ENCODE assay signal across 21 cellular contexts in the genomic region with DNA sequence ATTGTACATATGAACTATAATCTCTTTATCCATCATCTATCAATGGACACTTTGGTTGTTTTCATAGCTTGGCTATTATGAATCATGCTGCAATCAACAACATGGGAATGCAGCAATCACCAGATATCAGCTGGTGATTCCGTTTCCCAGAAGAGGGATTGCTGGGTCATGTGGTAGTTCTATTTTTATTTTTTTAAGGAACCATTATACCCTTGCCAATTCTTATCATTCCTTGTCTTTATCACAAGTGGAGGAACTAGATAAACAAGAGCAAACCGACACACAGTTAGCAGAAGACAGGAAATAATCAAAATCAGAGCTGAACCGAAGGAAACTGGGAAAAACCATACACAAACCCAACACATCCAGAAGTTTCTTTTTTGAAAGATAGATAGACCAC. TPM values are rescaled to one million over a fixed set of nuclear protein-coding genes. Genes with fewer than 3 reads are reported as not detected.
DNase-seq lines count a peak whose midpoint lies in the region; ATAC-seq, FAIRE-seq and TF ChIP-seq lines count a peak whose summit lies in the region.
"Had no signal": no experiment of that assay in that cellular context is flagged by ENCODE, and none has a peak within 500 bp of the region (broad histone marks: within the 10 kb centered on the region; RNA-seq: fewer than 3 reads in every experiment).

No MANE protein-coding gene starts in this region.

- TF ChIP-seq CTCF in astrocyte (IDR thresholded peaks at IDR 0.05; ENCODE audit: insufficient read depth, low read depth, low read length) (no peak), fibroblast of mammary gland (conservative IDR thresholded peaks at IDR 0.05; ENCODE audit: control insufficient read depth, insufficient read depth, low read depth, low read length) (no peak), GM10248 (IDR thresholded peaks at IDR 0.05; ENCODE audit: control extremely low read depth, extremely low read depth, low read depth, missing control alignments) (no peak)

- no peaks in the 10 kb centered on the region for H3K4me1 ChIP-seq in astrocyte (ENCODE audit: insufficient read depth, low read length)
- H3K4me1 ChIP-seq in mesenchymal stem cell (ENCODE audit: control insufficient read depth, insufficient read depth, low read depth, low read length) = no peaks in the 10 kb centered on the region

- H3K18ac ChIP-seq in mesenchymal stem cell (ENCODE audit: low read depth in 1 of 2, low read length in 2 of 2) = no peak overlapping the region

- no peak overlapping the region for H3K4me3 ChIP-seq in astrocyte (ENCODE audit: insufficient read depth, low read depth, low read length)
- no peak overlapping the region for H3K4me3 ChIP-seq in fibroblast of mammary gland (ENCODE audit: control insufficient read depth, low read depth, low read length)
- H3K4me3 ChIP-seq in mesenchymal stem cell (ENCODE audit: insufficient read depth in 1 of 2, low read depth in 1 of 2, low read length in 2 of 2) = no peak overlapping the region

- no peaks in the 10 kb centered on the region for H3K27me3 Mint-ChIP-seq in astrocyte (ENCODE audit: low read depth, unreplicated experiment)
- peaks cover 8 to 50% of the 10 kb centered on the region in 2 donors for H3K27me3 Mint-ChIP-seq in effector memory CD8-positive, alpha-beta T cell
- peaks cover 26% of the 10 kb centered on the region for H3K27me3 Mint-ChIP-seq in activated T-cell treated with anti-CD3 and anti-CD28 coated beads, Interleukin-2, amount 50 U/mL, for 72 hours (ENCODE audit: low read depth)

- no peaks in the 10 kb centered on the region for H3K4me1 Mint-ChIP-seq in astrocyte (ENCODE audit: low read depth, unreplicated experiment)
- no peaks in the 10 kb centered on the region for H3K4me1 Mint-ChIP-seq in effector memory CD8-positive, alpha-beta T cell (ENCODE audit: low read depth in 2 of 2)
- no peaks in the 10 kb centered on the region for H3K4me1 Mint-ChIP-seq in activated T-cell treated with anti-CD3 and anti-CD28 coated beads, Interleukin-2, amount 50 U/mL, for 72 hours (ENCODE audit: low read depth)

- H3K27ac ChIP-seq in astrocyte (ENCODE audit: low read depth, low read length) = no peak overlapping the region
- no peak overlapping the region for H3K27ac ChIP-seq in mesenchymal stem cell (ENCODE audit: low read length, poor library complexity, severe bottlenecking)
- H3K27ac ChIP-seq: HL-60 had no signal

- no peak overlapping the region for H2BK12ac ChIP-seq in mesenchymal stem cell (ENCODE audit: low read length in 2 of 2)

- CTCF ChIA-PET in GM10248 (lab: Yijun Ruan, JAX) = no interaction called here

- H4K20me1 ChIP-seq in astrocyte (ENCODE audit: insufficient read depth, low read length) = no peaks in the 10 kb centered on the region

- H3K27ac Mint-ChIP-seq in astrocyte (ENCODE audit: unreplicated experiment) = no peak overlapping the region
- H3K27ac Mint-ChIP-seq in effector memory CD8-positive, alpha-beta T cell = no peak overlapping the region
- H3K27ac Mint-ChIP-seq in activated T-cell treated with anti-CD3 and anti-CD28 coated beads, Interleukin-2, amount 50 U/mL, for 72 hours = no peak overlapping the region

- no peak overlapping the region for H3K23ac ChIP-seq in mesenchymal stem cell (ENCODE audit: low read length in 2 of 2)

- no peak overlapping the region for H4K91ac ChIP-seq in mesenchymal stem cell (ENCODE audit: low read length)

- no peak overlapping the region for H3K14ac ChIP-seq in mesenchymal stem cell (ENCODE audit: low read length in 2 of 2)

- H4K8ac ChIP-seq in mesenchymal stem cell (ENCODE audit: low read length) = no peak overlapping the region

- no peaks in the 10 kb centered on the region for H3K36me3 ChIP-seq in astrocyte (ENCODE audit: insufficient read depth, low read length)
- H3K36me3 ChIP-seq in mesenchymal stem cell (ENCODE audit: control insufficient read depth in 1 of 2, insufficient read depth in 2 of 2, low read depth in 1 of 2, low read length in 2 of 2) = no peaks in the 10 kb centered on the region

- H2BK15ac ChIP-seq in mesenchymal stem cell (ENCODE audit: low read depth, poor library complexity, severe bottlenecking) = no peak overlapping the region

- 23% methylated on average over 1 of the region's 3 CpGs for WGBS in mesenchymal stem cell

- H2BK5ac ChIP-seq in mesenchymal stem cell (ENCODE audit: low read depth, low read length, poor library complexity, severe bottlenecking) = no peak overlapping the region

- POLR2A ChIA-PET in GM10248 (lab: Yijun Ruan, JAX) = no interaction called here

- H3K36me3 Mint-ChIP-seq in astrocyte (ENCODE audit: low read depth, unreplicated experiment) = no peaks in the 10 kb centered on the region
- H3K36me3 Mint-ChIP-seq in effector memory CD8-positive, alpha-beta T cell (ENCODE audit: insufficient read depth) = no peaks in the 10 kb centered on the region
- H3K36me3 Mint-ChIP-seq in activated T-cell treated with anti-CD3 and anti-CD28 coated beads, Interleukin-2, amount 50 U/mL, for 72 hours (ENCODE audit: insufficient read depth in 2 of 2) = peaks cover 0 to 1% of the 10 kb centered on the region in 2 donors

- no peaks in the 10 kb centered on the region for H3K27me3 ChIP-seq in astrocyte (ENCODE audit: insufficient read depth, low read length)
- no peaks in the 10 kb centered on the region for H3K27me3 ChIP-seq in mesenchymal stem cell (ENCODE audit: control insufficient read depth in 1 of 2, insufficient read depth in 1 of 2, low read length in 2 of 2)

- no peaks in the 10 kb centered on the region for H3K9me3 ChIP-seq in astrocyte (ENCODE audit: insufficient read depth, low read depth, low read length)
- no peaks in the 10 kb centered on the region for H3K9me3 ChIP-seq in mesenchymal stem cell (ENCODE audit: control insufficient read depth, low read length)

- H2AFZ ChIP-seq in astrocyte (ENCODE audit: low read depth, low read length) = no peak overlapping the region
- H2AFZ ChIP-seq in mesenchymal stem cell (ENCODE audit: low read depth, low read length) = no peak overlapping the region

- peaks cover 12% of the 10 kb centered on the region for H3K9me3 Mint-ChIP-seq in astrocyte (ENCODE audit: unreplicated experiment)
- no peaks in the 10 kb centered on the region for H3K9me3 Mint-ChIP-seq in effector memory CD8-positive, alpha-beta T cell
- peaks cover 0 to 2% of the 10 kb centered on the region in 2 donors for H3K9me3 Mint-ChIP-seq in activated T-cell treated with anti-CD3 and anti-CD28 coated beads, Interleukin-2, amount 50 U/mL, for 72 hours

- H3K79me1 ChIP-seq in mesenchymal stem cell (replicated peaks; ENCODE audit: low read length, poor library complexity, severe bottlenecking) = no peaks in the 10 kb centered on the region

- no peak overlapping the region for H3K4ac ChIP-seq in mesenchymal stem cell (ENCODE audit: low read depth in 1 of 2, low read length in 2 of 2)

- H3K4me3 Mint-ChIP-seq in astrocyte (ENCODE audit: unreplicated experiment) = no peak overlapping the region
- H3K4me3 Mint-ChIP-seq in effector memory CD8-positive, alpha-beta T cell = no peak overlapping the region
- H3K4me3 Mint-ChIP-seq in activated T-cell treated with anti-CD3 and anti-CD28 coated beads, Interleukin-2, amount 50 U/mL, for 72 hours = no peak overlapping the region

- H3K9ac ChIP-seq in astrocyte (ENCODE audit: low read length) (no peak overlapping the region), mesenchymal stem cell (ENCODE audit: low read length) (peak overlapping the region; percentile 21)

- H3K4me2 ChIP-seq in astrocyte (ENCODE audit: low read length) (no peak overlapping the region), mesenchymal stem cell (ENCODE audit: low read length, poor library complexity, severe bottlenecking) (no peak overlapping the region)

- ATAC-seq in effector memory CD8-positive, alpha-beta T cell (replicated peaks) = no peak
- ATAC-seq in GM18870 (IDR thresholded peaks at IDR 0.05; ENCODE audit: unreplicated experiment) = no peak
- ATAC-seq in activated T-cell treated with anti-CD3 and anti-CD28 coated beads, Interleukin-2, amount 50 U/mL, for 72 hours (replicated peaks in 1 of 2) = no peak
- ATAC-seq: Panc1 had no signal

- peak; percentile 20 for DNase-seq in LHCN-M2 (ENCODE audit: low read depth)
- DNase-seq in astrocyte (ENCODE audit: low read depth) = peak; percentile 66
- DNase-seq in fibroblast of mammary gland (ENCODE audit: low read depth) = peak; percentile 41
- peak; percentile 61 for DNase-seq in mesenchymal stem cell
- no peak for DNase-seq in GM10248 (ENCODE audit: extremely low spot score)
- DNase-seq in effector memory CD8-positive, alpha-beta T cell = no peak
- no peak for DNase-seq in activated T-cell treated with anti-CD3 and anti-CD28 coated beads, Interleukin-2, amount 50 U/mL, for 72 hours
- DNase-seq: C1 segment of cervical spinal cord, DMS79, NCI-H1092 treated with DMSO at 0.1 percent for 48 hours, NCI-H146, NCI-H2081, NCI-H2171 treated with DMSO at 0.1 percent for 48 hours, NCI-H446 treated with DMSO at 0.1 percent for 48 hours, NCI-H69 had no signal

- no peak for FAIRE-seq in astrocyte (lab: Jason Lieb, UNC)
- FAIRE-seq: D721Med, H54, HTR-8/SVneo had no signal

- H2BK120ac ChIP-seq in mesenchymal stem cell (ENCODE audit: low read depth, low read length) = no peak overlapping the region

- no peaks in the 10 kb centered on the region for H3K79me2 ChIP-seq in astrocyte (ENCODE audit: insufficient read depth, low read length)

- H2AK5ac ChIP-seq in mesenchymal stem cell (ENCODE audit: low read length, severe bottlenecking) = no peak overlapping the region

RNA-seq across cellular contexts. Expression of gene LNX1, which starts 14.5 kb away (rescaled TPM):
- total RNA-seq in LHCN-M2 (2014; rRNA removed) (10.8 and 15.0 TPM in 2 replicates), astrocyte (2.5 and 4.4 TPM in 2 replicates)
- polyA plus RNA-seq in LHCN-M2 (2012) = 4.5 TPM
- polyA plus RNA-seq in mesenchymal stem cell (2013, experiment 1 of 2) = 11.7 TPM
- 11.7 TPM for polyA plus RNA-seq in mesenchymal stem cell (2013, experiment 2 of 2)
- total RNA-seq in activated T-cell treated with anti-CD3 and anti-CD28 coated beads, Interleukin-2, amount 50 U/mL, for 72 hours = under 1 TPM in 1 of 2 donors, not detected in 1; 0.46 TPM

Comparison
In these comparisons a context has a peak if more than half of its experiments do, and no peak if none do; other contexts are left out.
1. DNase-seq: peak in LHCN-M2 (single experiment), astrocyte (single experiment), fibroblast of mammary gland (single experiment) and mesenchymal stem cell (single experiment); none in GM10248 (single experiment), effector memory CD8-positive, alpha-beta T cell (0 of 3) and activated T-cell treated with anti-CD3 and anti-CD28 coated beads, Interleukin-2, amount 50 U/mL, for 72 hours (0 of 2).